ENCODE assay signal across 11 cellular contexts in genomic region chr1:231050395-231050794, GRCh38.
"Had no signal": no experiment of that assay in that cellular context is flagged by ENCODE, and none has a peak within 500 bp of the region (broad histone marks: within the 10 kb centered on the region; RNA-seq: fewer than 3 reads in every experiment).

No MANE protein-coding gene starts in this region.

- H2AFZ ChIP-seq: GM23248, GM23338 had no signal

- H3K4me3 ChIP-seq: GM23248, GM23338, HAP-1 had no signal

- H3K27ac ChIP-seq: GM23248 had no signal

- FAIRE-seq: H1, H54 had no signal

- H3K9ac ChIP-seq: GM23248 had no signal

- ATAC-seq: GM23338, HCT116 had no signal

- DNase-seq: GM23248, GOT3, H7, H9, HCEC 1CT, HFFc6 had no signal

- H3K36me3 ChIP-seq: HAP-1 had no signal

- H3K9me3 ChIP-seq: HAP-1 had no signal

- H3K4me2 ChIP-seq: GM23338 had no signal
